Comparison of ENCODE assay signal across 11 cellular contexts in genomic region chr19:23070353-23070781, GRCh38. TPM values are rescaled to one million over a fixed set of nuclear protein-coding genes. Genes with fewer than 3 reads are reported as not detected.
DNase-seq lines count a peak whose midpoint lies in the region; TF ChIP-seq lines count a peak whose summit lies in the region.
"Had no signal": no experiment of that assay in that cellular context is flagged by ENCODE, and none has a peak within 500 bp of the region (broad histone marks: within the 10 kb centered on the region; RNA-seq: fewer than 3 reads in every experiment).

No MANE protein-coding gene starts in this region.

- H3K27ac Mint-ChIP-seq in activated naive CD8-positive, alpha-beta T cell treated with anti-CD3 and anti-CD28 coated beads for 36 hours, result no peak overlapping the region

- H3K9me3 Mint-ChIP-seq in activated naive CD8-positive, alpha-beta T cell treated with anti-CD3 and anti-CD28 coated beads for 36 hours, result peaks cover 23% of the 10 kb centered on the region

- H3K4me3 Mint-ChIP-seq in activated naive CD8-positive, alpha-beta T cell treated with anti-CD3 and anti-CD28 coated beads for 36 hours, result no peak overlapping the region
- H3K4me3 Mint-ChIP-seq: central memory CD8-positive, alpha-beta T cell had no signal

- H3F3A ChIP-seq in MM.1S (ENCODE audit: insufficient read depth, low read length), result no peaks in the 10 kb centered on the region

- H3K27ac ChIP-seq in MM.1S (ENCODE audit: low read length), result no peak overlapping the region

- no peaks in the 10 kb centered on the region for H3K9me2 ChIP-seq in MM.1S (replicated peaks; ENCODE audit: insufficient read depth, low read length)

- H3K4me3 ChIP-seq in MM.1S (ENCODE audit: low read length), result no peak overlapping the region
- H3K4me3 ChIP-seq: GM12878 had no signal

- H2AFZ ChIP-seq in MM.1S (ENCODE audit: low read length), result no peak overlapping the region

- peaks cover 14% of the 10 kb centered on the region for H3K36me3 Mint-ChIP-seq in activated naive CD8-positive, alpha-beta T cell treated with anti-CD3 and anti-CD28 coated beads for 36 hours

- H3K4me2 ChIP-seq in MM.1S (ENCODE audit: low read depth, low read length), result no peak overlapping the region

- H3K9ac ChIP-seq in MM.1S (ENCODE audit: low read length), result no peak overlapping the region

- no peaks in the 10 kb centered on the region for H3K27me3 ChIP-seq in MM.1S (replicated peaks; ENCODE audit: insufficient read depth, low read length)

- no peaks in the 10 kb centered on the region for H3K36me3 ChIP-seq in MM.1S (replicated peaks; ENCODE audit: insufficient read depth, low read length)

- H3K4me1 Mint-ChIP-seq in activated naive CD8-positive, alpha-beta T cell treated with anti-CD3 and anti-CD28 coated beads for 36 hours, result no peaks in the 10 kb centered on the region
- H3K4me1 Mint-ChIP-seq: central memory CD8-positive, alpha-beta T cell had no signal

- no peaks in the 10 kb centered on the region for H3K4me1 ChIP-seq in MM.1S (ENCODE audit: low read length)

- peak; percentile 43 for DNase-seq in stimulated activated CD4-positive, alpha-beta T cell treated with anti-CD3 and anti-CD28 coated beads, Interleukin-15, amount 100 ng/mL, for 24 hours
- no peak for DNase-seq in stimulated activated CD4-positive, alpha-beta T cell treated with anti-CD3 and anti-CD28 coated beads, Interleukin-4, amount 100 ng/mL, for 1 hour
- peak; percentile 14 for DNase-seq in activated naive CD8-positive, alpha-beta T cell treated with anti-CD3 and anti-CD28 coated beads for 36 hours
- DNase-seq in iPS DF 19.7 (ENCODE audit: low read depth, low spot score) (peak; percentile 9), pons (ENCODE audit: low spot score) (no peak), MM.1S (no peak), GOT3 (lab: John Stamatoyannopoulos, UW) (no peak), NCI-H2196 treated with DMSO at 0.1 percent for 48 hours (lab: John Stamatoyannopoulos, UW; ENCODE audit: unreplicated experiment) (no peak)
- DNase-seq: NCI-H2107 had no signal

- no peaks in the 10 kb centered on the region for H3K9me3 ChIP-seq in MM.1S (replicated peaks; ENCODE audit: insufficient read depth, low read length)

- peaks cover 62% of the 10 kb centered on the region for H3K27me3 Mint-ChIP-seq in activated naive CD8-positive, alpha-beta T cell treated with anti-CD3 and anti-CD28 coated beads for 36 hours

- TF ChIP-seq CTCF in MM.1S (IDR thresholded peaks at IDR 0.05; ENCODE audit: low read length), result no peak

- no peaks in the 10 kb centered on the region for H3K79me2 ChIP-seq in MM.1S (ENCODE audit: low read length)

- no peaks in the 10 kb centered on the region for H4K20me1 ChIP-seq in MM.1S (ENCODE audit: insufficient read depth, low read length)

RNA-seq across cellular contexts. Expression of gene ZNF730, which starts 46.5 kb away (rescaled TPM):
- total RNA-seq in activated naive CD8-positive, alpha-beta T cell treated with anti-CD3 and anti-CD28 coated beads for 36 hours, result 1 to 10 TPM; 1.4 to 1.5 TPM
- total RNA-seq: GM12878 had no signal

Comparison
In these comparisons a context has a peak if more than half of its experiments do, and no peak if none do; other contexts are left out.
1. DNase-seq: peak in stimulated activated CD4-positive, alpha-beta T cell treated with anti-CD3 and anti-CD28 coated beads, Interleukin-15, amount 100 ng/mL, for 24 hours (single experiment), activated naive CD8-positive, alpha-beta T cell treated with anti-CD3 and anti-CD28 coated beads for 36 hours (single experiment) and iPS DF 19.7 (single experiment); none in stimulated activated CD4-positive, alpha-beta T cell treated with anti-CD3 and anti-CD28 coated beads, Interleukin-4, amount 100 ng/mL, for 1 hour (single experiment), pons (single experiment), MM.1S (single experiment), GOT3 (single experiment) and NCI-H2196 treated with DMSO at 0.1 percent for 48 hours (single experiment).